8 cellular contexts compared by ENCODE assay signal in the genomic region with DNA sequence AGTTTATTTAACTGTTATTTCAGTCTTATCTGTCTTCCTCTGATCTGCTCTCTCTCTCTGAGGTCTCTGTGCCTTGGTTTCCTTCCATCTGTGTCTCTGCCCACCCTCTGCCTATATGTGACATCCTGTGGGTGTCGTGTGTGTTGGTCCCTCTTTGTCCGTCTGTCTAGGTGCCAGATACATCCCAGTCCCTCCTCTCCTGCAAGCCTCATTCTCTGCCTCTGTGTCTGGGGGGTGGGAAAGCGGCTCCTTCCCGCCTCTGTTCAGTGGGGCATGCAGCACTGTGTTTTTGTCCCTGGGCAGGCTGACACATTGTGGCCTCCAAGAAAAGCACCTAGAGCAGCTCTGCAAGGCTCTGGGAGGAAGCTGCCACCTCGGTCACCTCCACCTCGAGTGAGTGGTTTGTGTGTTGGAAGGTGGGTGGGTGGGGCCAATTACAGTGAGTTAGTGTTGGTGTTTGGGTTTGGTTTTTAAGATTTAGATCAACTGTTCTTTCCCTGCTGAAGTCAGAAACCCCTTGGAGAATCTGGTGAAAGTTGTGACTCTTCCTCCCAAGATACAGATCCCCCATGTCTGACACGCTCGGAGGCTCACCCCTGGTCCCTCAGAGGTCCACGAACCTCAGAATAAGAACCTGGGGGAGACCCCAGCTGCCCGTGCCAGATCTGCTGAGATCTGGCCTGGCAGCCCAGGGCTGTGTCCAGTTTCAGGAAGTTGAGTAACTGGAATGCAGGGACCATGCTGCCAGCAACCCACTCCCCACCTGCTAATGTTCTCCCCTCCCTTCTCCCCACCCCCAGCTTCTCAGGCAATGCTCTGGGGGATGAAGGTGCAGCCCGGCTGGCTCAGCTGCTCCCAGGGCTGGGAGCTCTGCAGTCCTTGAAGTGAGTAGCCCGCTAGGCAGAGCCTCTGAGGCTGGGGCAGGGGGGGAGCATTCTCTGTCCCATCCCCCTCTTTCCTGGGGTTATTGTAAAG. TPM values are rescaled to one million over a fixed set of nuclear protein-coding genes. Genes with fewer than 3 reads are reported as not detected.
DNase-seq lines count a peak whose midpoint lies in the region; ATAC-seq and TF ChIP-seq lines count a peak whose summit lies in the region.

No MANE protein-coding gene starts in this region.

- TF ChIP-seq EP300 in sigmoid colon (IDR thresholded peaks at IDR 0.05) (no peak), suprapubic skin (IDR thresholded peaks at IDR 0.05) (no peak)

- WGBS in sigmoid colon, 2 donors: 56 to 84% methylated on average over 12 of the region's 12 CpGs
- WGBS in suprapubic skin: 88% methylated on average over 12 of the region's 12 CpGs

- H3K36me3 ChIP-seq in sigmoid colon: peaks cover 0 to 40% (median 7%) of the 10 kb centered on the region in 4 donors
- H3K36me3 ChIP-seq in suprapubic skin: peaks cover 53% of the 10 kb centered on the region

- no peaks in the 10 kb centered on the region for H3K9me3 ChIP-seq in sigmoid colon
- H3K9me3 ChIP-seq in suprapubic skin: no peaks in the 10 kb centered on the region

- peak; percentile 64 to 73 for DNase-seq in activated CD8-positive, alpha-beta memory T cell treated with anti-CD3 and anti-CD28 coated beads for 1 hour (ENCODE audit: extremely low read depth in 1 of 2, low read depth in 1 of 2)
- DNase-seq in mucosa of gallbladder (ENCODE audit: low spot score): peak; percentile 32
- DNase-seq in nucleus accumbens (lab: John Stamatoyannopoulos, UW): no peak
- DNase-seq in NCI-H446 (lab: John Stamatoyannopoulos, UW): no peak
- DNase-seq in sigmoid colon: no peak
- DNase-seq in suprapubic skin (ENCODE audit: low spot score in 2 of 2): no peak

- H3K4me1 ChIP-seq in sigmoid colon: peaks cover 0 to 11% (median 5%) of the 10 kb centered on the region in 4 donors
- peaks cover 10% of the 10 kb centered on the region for H3K4me1 ChIP-seq in suprapubic skin

- TF ChIP-seq POLR2A in sigmoid colon (IDR thresholded peaks at IDR 0.05): no peak
- TF ChIP-seq POLR2A in suprapubic skin (IDR thresholded peaks at IDR 0.05): no peak

- no peak for TF ChIP-seq CTCF in sigmoid colon (IDR thresholded peaks at IDR 0.05)
- TF ChIP-seq CTCF in suprapubic skin (IDR thresholded peaks at IDR 0.05): no peak

- intact Hi-C loops in sigmoid colon (cut with DNase I): no loop called here

- H3K27ac ChIP-seq in sigmoid colon: no peak overlapping the region
- no peak overlapping the region for H3K27ac ChIP-seq in suprapubic skin

- H3K4me3 ChIP-seq in sigmoid colon (no peak overlapping the region), suprapubic skin (no peak overlapping the region)

- ATAC-seq in GM19025 (IDR thresholded peaks at IDR 0.05; ENCODE audit: low read depth, unreplicated experiment) (peak; percentile 25), HG03108 (IDR thresholded peaks at IDR 0.05; ENCODE audit: unreplicated experiment) (peak; percentile 25)

- H3K27me3 ChIP-seq in sigmoid colon (no peaks in the 10 kb centered on the region), suprapubic skin (no peaks in the 10 kb centered on the region)

RNA-seq across cellular contexts. Expression of a gene that starts 50.9 kb away (rescaled TPM):
- 16.1 TPM for total RNA-seq in mucosa of gallbladder
- total RNA-seq in sigmoid colon: 10 to 100 TPM; 22.9 to 59.9 (median 25.4) TPM
- 10 to 100 TPM; 60.7 to 75.1 (median 66.6) TPM for polyA plus RNA-seq in sigmoid colon
- total RNA-seq in suprapubic skin: 10 to 100 TPM; 12.7 to 23.1 (median 15.7) TPM

RNA-seq across cellular contexts. Expression of a gene that starts 52.1 kb away (rescaled TPM):
- total RNA-seq in mucosa of gallbladder (37.2 TPM), sigmoid colon (10 to 100 TPM in 3 of 4 donors, 1 to 10 TPM in 1; 9.5 to 37.7 (median 16.0) TPM), suprapubic skin (100 to 1,000 TPM in 1 of 4 donors, 10 to 100 TPM in 3; 36.9 to 133 (median 54.4) TPM)
- 100 to 1,000 TPM in 1 of 3 donors, 10 to 100 TPM in 2; 13.8 to 119 (median 24.0) TPM for polyA plus RNA-seq in sigmoid colon

Comparison
In these comparisons a context has a peak if more than half of its experiments do, and no peak if none do; other contexts are left out.
1. DNase-seq: peak in activated CD8-positive, alpha-beta memory T cell treated with anti-CD3 and anti-CD28 coated beads for 1 hour (2 of 2) and mucosa of gallbladder (single experiment); none in nucleus accumbens (0 of 56), NCI-H446 (0 of 2), sigmoid colon (single experiment) and suprapubic skin (0 of 2).